ENCODE assay signal across 1 cellular context in the genomic region with DNA sequence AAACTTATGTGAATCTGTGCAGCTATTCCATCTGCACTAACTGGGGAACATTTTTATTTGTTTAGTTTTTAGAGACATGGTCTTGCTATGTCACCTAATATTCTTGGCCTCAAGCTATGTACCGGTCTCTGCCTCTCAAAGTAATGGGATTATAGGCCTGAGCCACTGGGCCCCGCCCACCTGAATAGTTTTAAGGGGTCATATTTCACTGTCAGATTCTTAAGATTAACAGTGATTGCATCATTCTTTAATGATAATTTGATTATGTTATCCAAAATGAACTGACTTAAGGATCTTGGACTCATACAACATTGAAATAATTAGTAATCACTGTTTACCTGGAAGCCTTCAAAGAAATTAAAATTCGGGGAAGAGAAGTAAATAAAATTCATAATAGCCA.
A peak's percentile ranks its signal among the peaks of the same experiment; 100 is the strongest.
TF ChIP-seq lines count a peak whose summit lies in the region.

No MANE protein-coding gene starts in this region.

TF ChIP-seq in HepG2, 621 proteins besides CTCF, POLR2A, EP300 and RAD21:
- peak; percentile 64 for TF ChIP-seq ATF7 (IDR thresholded peaks at IDR 0.05)
- no peak for TF ChIP-seq ATF7 (CRISPR knock-in tag; IDR thresholded peaks at IDR 0.05)
- TF ChIP-seq KDM1A (CRISPR knock-in tag; IDR thresholded peaks at IDR 0.05), result no peak
- TF ChIP-seq SOX13 (IDR thresholded peaks at IDR 0.05), result no peak
- TF ChIP-seq SOX13 (CRISPR knock-in tag; conservative IDR thresholded peaks at IDR 0.05 in 1 of 2, IDR thresholded peaks at IDR 0.05 in 1 of 2), result no peak
- TF ChIP-seq, protein P1, sequence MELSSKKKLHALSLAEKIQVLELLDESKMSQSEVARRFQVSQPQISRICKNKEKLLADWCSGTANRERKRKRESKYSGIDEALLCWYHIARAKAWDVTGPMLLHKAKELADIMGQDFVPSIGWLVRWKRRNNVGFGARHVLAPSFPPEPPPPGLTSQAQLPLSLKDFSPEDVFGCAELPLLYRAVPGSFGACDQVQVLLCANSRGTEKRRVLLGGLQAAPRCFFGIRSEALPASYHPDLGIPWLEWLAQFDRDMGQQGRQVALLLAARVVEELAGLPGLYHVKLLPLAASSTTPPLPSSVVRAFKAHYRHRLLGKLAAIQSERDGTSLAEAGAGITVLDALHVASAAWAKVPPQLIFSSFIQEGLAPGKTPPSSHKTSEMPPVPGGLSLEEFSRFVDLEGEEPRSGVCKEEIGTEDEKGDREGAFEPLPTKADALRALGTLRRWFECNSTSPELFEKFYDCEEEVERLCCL (CRISPR knock-in tag; IDR thresholded peaks at IDR 0.05; ENCODE audit: borderline replicate concordance), result no peak
- TF ChIP-seq JUND (CRISPR knock-in tag; IDR thresholded peaks at IDR 0.05), result no peak
